ENCODE assay signal across 20 cellular contexts in the genomic region with DNA sequence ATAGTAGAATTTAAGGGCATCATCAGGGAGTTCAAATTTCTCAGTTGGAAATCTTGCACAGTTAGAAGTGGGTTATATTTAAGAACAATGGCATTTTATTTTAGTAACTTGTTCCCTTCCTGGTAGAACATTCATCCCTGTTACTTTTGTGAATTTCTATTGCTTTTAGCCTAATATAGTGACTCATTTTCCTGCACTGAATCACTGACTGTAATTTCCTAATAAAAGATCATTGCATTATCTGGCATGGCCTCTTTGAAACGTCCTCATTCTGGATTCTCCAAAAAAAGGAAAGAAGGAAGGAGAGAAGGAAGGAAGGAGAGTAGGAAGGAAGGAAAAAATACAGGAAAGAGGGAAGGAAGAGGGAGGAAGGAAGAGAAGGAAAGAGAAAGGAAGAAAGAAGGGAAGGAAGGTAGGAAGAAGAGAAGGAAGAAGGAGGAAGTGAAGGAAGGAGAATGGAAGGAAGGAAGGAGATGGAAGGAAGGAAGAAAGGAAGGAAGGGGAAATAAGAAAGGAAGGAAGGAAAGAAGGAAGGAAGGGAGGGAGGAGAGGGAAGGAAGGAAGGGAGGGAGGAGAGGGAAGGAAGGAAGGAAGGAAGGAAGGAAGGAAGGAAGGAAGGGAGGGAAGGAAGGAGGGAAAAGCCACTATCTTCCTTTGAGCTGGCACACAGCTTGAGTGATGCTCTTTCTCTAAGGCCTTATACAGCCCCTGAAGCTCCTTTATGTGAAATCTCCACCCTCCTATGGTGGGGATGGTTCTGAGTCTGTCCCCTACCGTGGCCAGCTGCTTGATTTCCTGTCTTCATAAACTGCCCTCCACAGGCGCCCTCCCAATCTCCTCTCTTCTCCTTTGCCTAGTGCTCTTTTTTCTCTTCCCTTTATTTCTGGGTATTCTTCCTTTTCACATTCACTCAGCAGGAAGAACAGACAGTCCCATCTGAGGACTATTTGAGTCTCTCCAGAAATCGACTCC. TPM values are rescaled to one million over a fixed set of nuclear protein-coding genes. Genes with fewer than 3 reads are reported as not detected.
DNase-seq lines count a peak whose midpoint lies in the region; ATAC-seq and TF ChIP-seq lines count a peak whose summit lies in the region.
"Had no signal": no experiment of that assay in that cellular context is flagged by ENCODE, and none has a peak within 500 bp of the region (broad histone marks: within the 10 kb centered on the region; RNA-seq: fewer than 3 reads in every experiment).

No MANE protein-coding gene starts in this region.

- no peaks in the 10 kb centered on the region for H3K36me3 ChIP-seq in BJ (ENCODE audit: control insufficient read depth, insufficient read depth, low read length)
- H3K36me3 ChIP-seq: Peyer's patch had no signal

- H3K36me3 Mint-ChIP-seq in HFFc6 (ENCODE audit: low read depth): no peaks in the 10 kb centered on the region

- DNase-seq in BJ (ENCODE audit: low read depth): peak; percentile 15
- peak; percentile 25 for DNase-seq in HFFc6
- DNase-seq in dermis blood vessel endothelial cell: peak; percentile 61
- peak; percentile 12 for DNase-seq in kidney tubule cell (ENCODE audit: low spot score)
- no peak for DNase-seq in middle frontal gyrus (ENCODE audit: extremely low spot score, low spot score)
- no peak for DNase-seq in stimulated activated naive CD4-positive, alpha-beta T cell (lab: John Stamatoyannopoulos, UW)
- DNase-seq: AML-193; Caco-2; left colon; NCI-H1436 treated with DMSO at 0.1 percent for 48 hours; NCI-H82; Peyer's patch; stimulated activated CD4-positive, alpha-beta T cell treated with anti-CD3 and anti-CD28 coated beads, Interleukin-2, amount 100 ng/mL, for 24 hours; substantia nigra; T1000 had no signal

- H3K27me3 ChIP-seq in BJ (ENCODE audit: control insufficient read depth, insufficient read depth, low read length): no peaks in the 10 kb centered on the region
- H3K27me3 ChIP-seq: Peyer's patch had no signal

- no peak overlapping the region for H3K4me3 ChIP-seq in BJ (ENCODE audit: low read depth, low read length)
- H3K4me3 ChIP-seq: Peyer's patch, SK-N-MC had no signal

- H3K4me1 Mint-ChIP-seq in HFFc6 (ENCODE audit: low read depth): peaks cover 21% of the 10 kb centered on the region

- peak overlapping the region; percentile 24; the same call in 1 of the 2 replicates for H3K4me3 Mint-ChIP-seq in HFFc6
- H3K4me3 Mint-ChIP-seq: activated T-helper 1 cell treated with anti-CD3 and anti-CD28 coated beads, Interleukin-12 subunit alpha, Interleukin-12 subunit beta, Interleukin-2, Interleukin-4 antibody, amounts not matched to agents 30 ng/mL and 10 ng/mL and 1 ng/mL, durations not matched to agents 14 hours and 24 hours and 36 hours had no signal

- ATAC-seq in HG02571 (IDR thresholded peaks at IDR 0.05; ENCODE audit: unreplicated experiment) (no peak), GM18868 (IDR thresholded peaks at IDR 0.05; ENCODE audit: unreplicated experiment) (no peak)
- ATAC-seq: left colon, sciatic nerve had no signal

- POLR2A ChIA-PET in BJ (lab: Charles Lee): no interaction called here

- H3K27ac Mint-ChIP-seq in HFFc6: no peak overlapping the region
- H3K27ac Mint-ChIP-seq: activated T-helper 1 cell treated with anti-CD3 and anti-CD28 coated beads, Interleukin-12 subunit alpha, Interleukin-12 subunit beta, Interleukin-2, Interleukin-4 antibody, amounts not matched to agents 30 ng/mL and 10 ng/mL and 1 ng/mL, durations not matched to agents 14 hours and 24 hours and 36 hours had no signal

- H3K9me3 Mint-ChIP-seq in HFFc6: no peaks in the 10 kb centered on the region

- CTCF ChIA-PET in BJ (lab: Yijun Ruan, JAX): no interaction called here

- peaks cover 25% of the 10 kb centered on the region for H3K27me3 Mint-ChIP-seq in HFFc6 (ENCODE audit: insufficient read depth)

- TF ChIP-seq CTCF in BJ (IDR thresholded peaks at IDR 0.05; ENCODE audit: insufficient read depth, low read depth, low read length): no peak
- no peak for TF ChIP-seq CTCF in HFFc6 (IDR thresholded peaks at IDR 0.05)

RNA-seq across cellular contexts. Expression of gene TM9SF2, which starts 29.8 kb away (rescaled TPM):
- 62.0 and 119 TPM in 2 replicates for polyA plus RNA-seq in BJ (2011; rRNA removed)
- polyA minus RNA-seq in BJ (2011; rRNA and poly(A)+ RNA removed): 66.9 and 67.8 TPM in 2 replicates
- total RNA-seq in HFFc6 (2021; fragmentation: NEBNext Ultra II Directional; extraction: Animal tissue kit (Norgen Biotek cat#: 25700)): 100 to 1,000 TPM; 101 to 127 (median 122) TPM
- total RNA-seq in dermis blood vessel endothelial cell: 153 and 165 TPM in 2 replicates

Comparison
In these comparisons a context has a peak if more than half of its experiments do, and no peak if none do; other contexts are left out.
1. DNase-seq: peak in BJ (single experiment), HFFc6 (single experiment), dermis blood vessel endothelial cell (single experiment) and kidney tubule cell (single experiment); none in middle frontal gyrus (single experiment) and stimulated activated naive CD4-positive, alpha-beta T cell (0 of 6).